ENCODE assay signal across 1 cellular context in the genomic region with DNA sequence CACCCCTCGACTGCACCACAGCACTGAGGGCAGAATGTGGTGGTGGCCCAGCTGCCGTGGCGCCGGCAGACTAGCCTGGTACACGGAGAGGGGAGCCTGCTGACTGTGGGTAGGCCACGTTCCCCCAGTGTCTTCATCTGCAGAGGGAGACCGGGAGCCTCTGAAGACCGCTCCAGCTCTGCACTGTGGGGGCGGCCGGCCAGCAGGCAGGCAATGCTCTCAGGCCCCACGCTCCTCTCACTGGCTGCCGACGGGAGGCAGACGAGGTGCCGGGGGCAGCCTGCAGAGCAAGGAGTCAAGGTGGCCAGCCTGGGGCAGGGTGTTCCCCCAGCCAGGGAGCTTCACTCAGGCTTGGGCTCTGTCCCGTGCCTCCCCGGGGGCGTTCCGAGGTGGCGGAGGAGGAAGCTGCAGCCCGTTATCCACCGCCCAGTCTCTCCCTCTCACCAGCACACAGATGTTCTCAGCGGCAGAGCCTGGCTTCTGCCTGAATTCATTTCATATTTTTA.
TF ChIP-seq lines count a peak whose summit lies in the region.

No MANE protein-coding gene starts in this region.

TF ChIP-seq in SK-N-SH, 30 proteins besides CTCF, POLR2A, EP300 and RAD21 (continued from another document):
- TF ChIP-seq, protein P1, sequence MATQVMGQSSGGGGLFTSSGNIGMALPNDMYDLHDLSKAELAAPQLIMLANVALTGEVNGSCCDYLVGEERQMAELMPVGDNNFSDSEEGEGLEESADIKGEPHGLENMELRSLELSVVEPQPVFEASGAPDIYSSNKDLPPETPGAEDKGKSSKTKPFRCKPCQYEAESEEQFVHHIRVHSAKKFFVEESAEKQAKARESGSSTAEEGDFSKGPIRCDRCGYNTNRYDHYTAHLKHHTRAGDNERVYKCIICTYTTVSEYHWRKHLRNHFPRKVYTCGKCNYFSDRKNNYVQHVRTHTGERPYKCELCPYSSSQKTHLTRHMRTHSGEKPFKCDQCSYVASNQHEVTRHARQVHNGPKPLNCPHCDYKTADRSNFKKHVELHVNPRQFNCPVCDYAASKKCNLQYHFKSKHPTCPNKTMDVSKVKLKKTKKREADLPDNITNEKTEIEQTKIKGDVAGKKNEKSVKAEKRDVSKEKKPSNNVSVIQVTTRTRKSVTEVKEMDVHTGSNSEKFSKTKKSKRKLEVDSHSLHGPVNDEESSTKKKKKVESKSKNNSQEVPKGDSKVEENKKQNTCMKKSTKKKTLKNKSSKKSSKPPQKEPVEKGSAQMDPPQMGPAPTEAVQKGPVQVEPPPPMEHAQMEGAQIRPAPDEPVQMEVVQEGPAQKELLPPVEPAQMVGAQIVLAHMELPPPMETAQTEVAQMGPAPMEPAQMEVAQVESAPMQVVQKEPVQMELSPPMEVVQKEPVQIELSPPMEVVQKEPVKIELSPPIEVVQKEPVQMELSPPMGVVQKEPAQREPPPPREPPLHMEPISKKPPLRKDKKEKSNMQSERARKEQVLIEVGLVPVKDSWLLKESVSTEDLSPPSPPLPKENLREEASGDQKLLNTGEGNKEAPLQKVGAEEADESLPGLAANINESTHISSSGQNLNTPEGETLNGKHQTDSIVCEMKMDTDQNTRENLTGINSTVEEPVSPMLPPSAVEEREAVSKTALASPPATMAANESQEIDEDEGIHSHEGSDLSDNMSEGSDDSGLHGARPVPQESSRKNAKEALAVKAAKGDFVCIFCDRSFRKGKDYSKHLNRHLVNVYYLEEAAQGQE (IDR thresholded peaks at IDR 0.05; ENCODE audit: low read depth, low read length) = no peak
- TF ChIP-seq FOXM1 (IDR thresholded peaks at IDR 0.05; ENCODE audit: low read depth) = no peak
